Comparison of ENCODE assay signal across 9 cellular contexts in genomic region chr1:39158330-39159086, GRCh38. TPM values are rescaled to one million over a fixed set of nuclear protein-coding genes. Genes with fewer than 3 reads are reported as not detected.
DNase-seq lines count a peak whose midpoint lies in the region; ATAC-seq and TF ChIP-seq lines count a peak whose summit lies in the region.
"Had no signal": no experiment of that assay in that cellular context is flagged by ENCODE, and none has a peak within 500 bp of the region (broad histone marks: within the 10 kb centered on the region; RNA-seq: fewer than 3 reads in every experiment).

No MANE protein-coding gene starts in this region.

- DNase-seq in astrocyte of the hippocampus (ENCODE audit: low read depth, low spot score) (peak; percentile 92), left colon (peak; percentile 76 to 90), SIG-M5 treated with dmso at 0.1 percent for 504 hours (lab: John Stamatoyannopoulos, UW; ENCODE audit: unreplicated experiment) (no peak)
- DNase-seq in stimulated activated naive B cell treated with anti-CD40 and anti-IgM and Interleukin-4, amounts not matched to agents 10 μg/mL and 1 μg/mL and 100 μg/mL, for 72 hours, result no peak

- no peaks in the 10 kb centered on the region for H3K27me3 Mint-ChIP-seq in stimulated activated naive B cell treated with anti-CD40 and anti-IgM and Interleukin-4, amounts not matched to agents 10 μg/mL and 1 μg/mL and 100 μg/mL, for 72 hours
- H3K27me3 Mint-ChIP-seq: stimulated activated naive CD8-positive, alpha-beta T cell treated with anti-CD3 and anti-CD28 coated beads, Interleukin-15, Interleukin-2, amounts not matched to agents 100 ng/mL and 50 ng/mL, for 24 hours had no signal

- H3K27ac ChIP-seq in 22Rv1 (peak overlapping the region; percentile 86), HUES48 (ENCODE audit: low read depth, low read length) (peak overlapping the region; percentile 93)

- H3K27ac Mint-ChIP-seq in stimulated activated naive B cell treated with anti-CD40 and anti-IgM and Interleukin-4, amounts not matched to agents 10 μg/mL and 1 μg/mL and 100 μg/mL, for 72 hours, result no peak overlapping the region
- H3K27ac Mint-ChIP-seq: stimulated activated naive CD8-positive, alpha-beta T cell treated with anti-CD3 and anti-CD28 coated beads, Interleukin-15, Interleukin-2, amounts not matched to agents 100 ng/mL and 50 ng/mL, for 24 hours had no signal

- H3K4me3 ChIP-seq in HUES48 (ENCODE audit: low read depth, low read length), result peak overlapping the region; percentile 50

- intact Hi-C loops in left colon (cut with DNase I, micrococcal nuclease), result no loop called here

- H3K4me3 Mint-ChIP-seq in stimulated activated naive B cell treated with anti-CD40 and anti-IgM and Interleukin-4, amounts not matched to agents 10 μg/mL and 1 μg/mL and 100 μg/mL, for 72 hours, result no peak overlapping the region
- H3K4me3 Mint-ChIP-seq: stimulated activated naive CD8-positive, alpha-beta T cell treated with anti-CD3 and anti-CD28 coated beads, Interleukin-15, Interleukin-2, amounts not matched to agents 100 ng/mL and 50 ng/mL, for 24 hours had no signal

- no peaks in the 10 kb centered on the region for H3K27me3 ChIP-seq in HUES48 (ENCODE audit: control insufficient read depth, insufficient read depth, low read length)

- H3K36me3 ChIP-seq in HUES48 (ENCODE audit: control insufficient read depth, insufficient read depth, low read length), result no peaks in the 10 kb centered on the region

- peak; percentile 94 for ATAC-seq in left colon
- ATAC-seq in HG02571 (IDR thresholded peaks at IDR 0.05; ENCODE audit: unreplicated experiment), result no peak
- ATAC-seq in GM21825 (IDR thresholded peaks at IDR 0.05; ENCODE audit: unreplicated experiment), result no peak
- ATAC-seq in stimulated activated naive B cell treated with anti-CD40 and anti-IgM and Interleukin-4, amounts not matched to agents 10 μg/mL and 1 μg/mL and 100 μg/mL, for 72 hours (replicated peaks), result no peak

- H3K9me3 Mint-ChIP-seq in stimulated activated naive B cell treated with anti-CD40 and anti-IgM and Interleukin-4, amounts not matched to agents 10 μg/mL and 1 μg/mL and 100 μg/mL, for 72 hours, result no peaks in the 10 kb centered on the region
- H3K9me3 Mint-ChIP-seq: stimulated activated naive CD8-positive, alpha-beta T cell treated with anti-CD3 and anti-CD28 coated beads, Interleukin-15, Interleukin-2, amounts not matched to agents 100 ng/mL and 50 ng/mL, for 24 hours had no signal

- H3K36me3 Mint-ChIP-seq in stimulated activated naive B cell treated with anti-CD40 and anti-IgM and Interleukin-4, amounts not matched to agents 10 μg/mL and 1 μg/mL and 100 μg/mL, for 72 hours, result peaks cover 7 to 14% of the 10 kb centered on the region in 2 donors

- peaks cover 12 to 36% of the 10 kb centered on the region in 2 donors for H3K4me1 Mint-ChIP-seq in stimulated activated naive B cell treated with anti-CD40 and anti-IgM and Interleukin-4, amounts not matched to agents 10 μg/mL and 1 μg/mL and 100 μg/mL, for 72 hours

- H3K9ac ChIP-seq in HUES48 (ENCODE audit: low read depth, low read length), result peak overlapping the region; percentile 66

- H3K9me3 ChIP-seq in HUES48 (ENCODE audit: control insufficient read depth, insufficient read depth, low read length), result no peaks in the 10 kb centered on the region

- H3K4me1 ChIP-seq in HUES48 (ENCODE audit: control insufficient read depth, insufficient read depth, low read length), result peaks cover 70% of the 10 kb centered on the region

- TF ChIP-seq CTCF in 22Rv1 (IDR thresholded peaks at IDR 0.05), result peak; percentile 30; the same call in 1 of the 2 replicates

RNA-seq across cellular contexts. Expression of gene MACF1, which starts 46.0 kb away (rescaled TPM):
- total RNA-seq in left colon, result 100 to 1,000 TPM; 121 to 149 TPM

Comparison
In these comparisons a context has a peak if more than half of its experiments do, and no peak if none do; other contexts are left out.
1. DNase-seq: peak in astrocyte of the hippocampus (single experiment) and left colon (2 of 2); none in SIG-M5 treated with dmso at 0.1 percent for 504 hours (single experiment) and stimulated activated naive B cell treated with anti-CD40 and anti-IgM and Interleukin-4, amounts not matched to agents 10 μg/mL and 1 μg/mL and 100 μg/mL, for 72 hours (single experiment).